ENCODE assay signal across 12 cellular contexts in genomic region chr12:50520808-50521207, GRCh38. TPM values are rescaled to one million over a fixed set of nuclear protein-coding genes. Genes with fewer than 3 reads are reported as not detected.
DNase-seq lines count a peak whose midpoint lies in the region; ATAC-seq and TF ChIP-seq lines count a peak whose summit lies in the region.
"Had no signal": no experiment of that assay in that cellular context is flagged by ENCODE, and none has a peak within 500 bp of the region (broad histone marks: within the 10 kb centered on the region; RNA-seq: fewer than 3 reads in every experiment).

No MANE protein-coding gene starts in this region.

- H3K4me1 Mint-ChIP-seq in activated naive CD4-positive, alpha-beta T cell treated with anti-CD3 and anti-CD28 coated beads, Interleukin-2, amount 50 U/mL, for 24 hours: peaks cover 52% of the 10 kb centered on the region
- H3K4me1 Mint-ChIP-seq in naive B cell: peaks cover 30 to 55% (median 46%) of the 10 kb centered on the region in 3 donors

- no peak for TF ChIP-seq POLR2A in uterus (IDR thresholded peaks at IDR 0.05)
- TF ChIP-seq POLR2A in prostate gland (IDR thresholded peaks at IDR 0.05): no peak

- H3K4me1 ChIP-seq in uterus: no peaks in the 10 kb centered on the region
- H3K4me1 ChIP-seq in prostate gland (replicated peaks): no peaks in the 10 kb centered on the region
- peaks cover 3% of the 10 kb centered on the region for H3K4me1 ChIP-seq in smooth muscle cell (ENCODE audit: low read depth)
- H3K4me1 ChIP-seq: BE2C had no signal

- H3K9me3 ChIP-seq in uterus (no peaks in the 10 kb centered on the region), prostate gland (no peaks in the 10 kb centered on the region), smooth muscle cell (replicated peaks; ENCODE audit: low read depth) (no peaks in the 10 kb centered on the region)
- H3K9me3 ChIP-seq: BE2C had no signal

- H3F3A ChIP-seq in smooth muscle cell (ENCODE audit: low read depth): no peaks in the 10 kb centered on the region

- H3K27me3 Mint-ChIP-seq in activated naive CD4-positive, alpha-beta T cell treated with anti-CD3 and anti-CD28 coated beads, Interleukin-2, amount 50 U/mL, for 24 hours: no peaks in the 10 kb centered on the region
- no peaks in the 10 kb centered on the region for H3K27me3 Mint-ChIP-seq in naive B cell
- H3K27me3 Mint-ChIP-seq: central memory CD8-positive, alpha-beta T cell had no signal

- no peak overlapping the region for H3K9ac ChIP-seq in smooth muscle cell (ENCODE audit: low read depth)

- whole genome bisulfite sequencing in prostate gland: 47% methylated on average over 6 of the region's 6 CpGs
- 92% methylated on average over 5 of the region's 6 CpGs for WGBS in smooth muscle cell (ENCODE audit: low lambda C conversion rate)

- H3K4me2 ChIP-seq in smooth muscle cell: no peak overlapping the region

- ATAC-seq in naive B cell (ENCODE audit: low read depth in 2 of 2) (no peak), GM18861 (IDR thresholded peaks at IDR 0.05; ENCODE audit: unreplicated experiment) (no peak)

- H3K79me2 ChIP-seq in smooth muscle cell (ENCODE audit: low read depth): peaks cover 87% of the 10 kb centered on the region

- peak overlapping the region; percentile 53 for H3K4me3 Mint-ChIP-seq in activated naive CD4-positive, alpha-beta T cell treated with anti-CD3 and anti-CD28 coated beads, Interleukin-2, amount 50 U/mL, for 24 hours
- H3K4me3 Mint-ChIP-seq in naive B cell: peak overlapping the region in 7 of 8 donors; percentile 32 to 89 (median 75)
- H3K4me3 Mint-ChIP-seq: central memory CD8-positive, alpha-beta T cell had no signal

- TF ChIP-seq CTCF in uterus (IDR thresholded peaks at IDR 0.05): no peak
- no peak for TF ChIP-seq CTCF in prostate gland (IDR thresholded peaks at IDR 0.05)
- no peak for TF ChIP-seq CTCF in smooth muscle cell (IDR thresholded peaks at IDR 0.05; ENCODE audit: borderline replicate concordance, insufficient read depth, poor library complexity, severe bottlenecking)

- H3K27me3 ChIP-seq in uterus (no peaks in the 10 kb centered on the region), prostate gland (replicated peaks; ENCODE audit: insufficient read depth) (no peaks in the 10 kb centered on the region), smooth muscle cell (ENCODE audit: low read depth) (no peaks in the 10 kb centered on the region)
- H3K27me3 ChIP-seq: BE2C had no signal

- no peaks in the 10 kb centered on the region for H3K36me3 ChIP-seq in uterus
- no peaks in the 10 kb centered on the region for H3K36me3 ChIP-seq in prostate gland
- H3K36me3 ChIP-seq in smooth muscle cell (ENCODE audit: low read depth): no peaks in the 10 kb centered on the region
- H3K36me3 ChIP-seq: BE2C had no signal

- no peak for DNase-seq in activated naive CD4-positive, alpha-beta T cell treated with Interleukin-2 at 50 U/mL for 16 hours
- DNase-seq in cerebellar cortex (ENCODE audit: low spot score): peak; percentile 84
- DNase-seq in naive B cell: no peak
- DNase-seq in uterus: peak in 1 of 2 donors; percentile 29
- no peak for DNase-seq in prostate gland (ENCODE audit: low spot score)
- DNase-seq in smooth muscle cell (lab: John Stamatoyannopoulos, UW; ENCODE audit: unreplicated experiment): no peak
- DNase-seq: activated CD4-positive, alpha-beta T cell treated with anti-CD3 and anti-CD28 coated beads for 48 hours; BE2C had no signal

- H2AFZ ChIP-seq in smooth muscle cell (ENCODE audit: low read depth): no peak overlapping the region

- H3K9me3 Mint-ChIP-seq in activated naive CD4-positive, alpha-beta T cell treated with anti-CD3 and anti-CD28 coated beads, Interleukin-2, amount 50 U/mL, for 24 hours: no peaks in the 10 kb centered on the region
- peaks cover 0 to 6% (median 2%) of the 10 kb centered on the region in 7 donors for H3K9me3 Mint-ChIP-seq in naive B cell
- H3K9me3 Mint-ChIP-seq: central memory CD8-positive, alpha-beta T cell had no signal

- peaks cover 9% of the 10 kb centered on the region for H3K36me3 Mint-ChIP-seq in activated naive CD4-positive, alpha-beta T cell treated with anti-CD3 and anti-CD28 coated beads, Interleukin-2, amount 50 U/mL, for 24 hours
- peaks cover 10 to 13% of the 10 kb centered on the region in 2 donors for H3K36me3 Mint-ChIP-seq in naive B cell

- H4K20me1 ChIP-seq in smooth muscle cell (ENCODE audit: low read depth): peaks cover 33% of the 10 kb centered on the region

- no peak overlapping the region for H3K4me3 ChIP-seq in uterus
- H3K4me3 ChIP-seq in prostate gland: no peak overlapping the region
- no peak overlapping the region for H3K4me3 ChIP-seq in smooth muscle cell

- intact Hi-C loops in uterus (cut with DNase I; ENCODE audit: low total_unique reads) (no loop called here), prostate gland (cut with DNase I) (no loop called here)

- H3K27ac Mint-ChIP-seq in activated naive CD4-positive, alpha-beta T cell treated with anti-CD3 and anti-CD28 coated beads, Interleukin-2, amount 50 U/mL, for 24 hours: peak overlapping the region; percentile 96
- peak overlapping the region in 5 of 6 donors; percentile 67 to 96 (median 90) for H3K27ac Mint-ChIP-seq in naive B cell

- peak overlapping the region; percentile 54 to 70 for H3K27ac ChIP-seq in uterus
- no peak overlapping the region for H3K27ac ChIP-seq in prostate gland
- H3K27ac ChIP-seq in smooth muscle cell (ENCODE audit: low read depth): no peak overlapping the region
- H3K27ac ChIP-seq: RWPE1 had no signal

RNA-seq across cellular contexts. Expression of gene DIP2B, which starts 16.0 kb away (rescaled TPM):
- polyA plus RNA-seq in naive B cell (ENCODE audit: low read depth in 6 of 6) (10 to 100 TPM; 13.4 to 26.7 (median 18.1) TPM), smooth muscle cell (5.8 and 14.4 TPM in 2 replicates)
- total RNA-seq in uterus (10 to 100 TPM in 2 of 4 donors, 1 to 10 TPM in 2; 5.6 to 47.0 (median 14.9) TPM), prostate gland (10 to 100 TPM; 23.2 to 56.3 TPM), smooth muscle cell (35.2 and 36.6 TPM in 2 replicates)

Comparison
In these comparisons a context has a peak if more than half of its experiments do, and no peak if none do; other contexts are left out.
1. H3K27ac ChIP-seq: peak in uterus (2 of 2); none in prostate gland (0 of 2) and smooth muscle cell (single experiment).